ENCODE assay signal across 9 cellular contexts in the genomic region with DNA sequence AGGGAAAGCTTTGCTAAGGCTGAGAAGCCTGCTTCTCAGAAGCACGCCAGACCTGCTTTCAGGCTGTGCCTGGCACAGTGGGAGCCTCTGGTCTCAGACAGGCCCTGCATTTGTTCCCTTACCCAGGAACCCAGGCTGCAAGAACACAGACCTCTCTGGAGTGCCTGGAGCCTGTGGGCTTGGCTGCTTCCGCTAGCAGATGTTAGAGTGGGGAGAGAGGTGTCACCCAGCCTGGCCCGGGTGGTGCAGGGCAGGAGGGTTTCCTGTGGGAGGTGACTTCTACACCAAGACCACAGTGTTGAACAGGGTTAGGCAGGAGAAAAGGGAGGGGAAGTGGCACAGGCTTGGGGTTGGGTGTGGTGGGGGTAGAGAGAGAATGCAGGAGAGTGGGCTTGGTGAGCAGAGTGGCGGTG. TPM values are rescaled to one million over a fixed set of nuclear protein-coding genes. Genes with fewer than 3 reads are reported as not detected.
DNase-seq lines count a peak whose midpoint lies in the region; ATAC-seq lines count a peak whose summit lies in the region.
"Had no signal": no experiment of that assay in that cellular context is flagged by ENCODE, and none has a peak within 500 bp of the region (broad histone marks: within the 10 kb centered on the region; RNA-seq: fewer than 3 reads in every experiment).

No MANE protein-coding gene starts in this region.

- peaks cover 30% of the 10 kb centered on the region for H3K36me3 Mint-ChIP-seq in activated CD8-positive, alpha-beta memory T cell treated with anti-CD3 and anti-CD28 coated beads, Interleukin-2, amount 10 ng/mL, durations not matched to agents 7 days and 5 days

- peak overlapping the region; percentile 91 for H3K27ac Mint-ChIP-seq in activated CD8-positive, alpha-beta memory T cell treated with anti-CD3 and anti-CD28 coated beads, Interleukin-2, amount 10 ng/mL, durations not matched to agents 7 days and 5 days

- CTCF ChIA-PET in activated CD8-positive, alpha-beta memory T cell treated with anti-CD3 and anti-CD28 coated beads, Interleukin-2, amount 10 ng/mL, durations not matched to agents 7 days and 5 days (lab: Charles Lee) = interaction anchor here (0.9 to 27.4 kb wide), 8 partner anchors 8 to 164 kb away, joined by 3 to 559 read pairs (median 47); no protein-coding TSS in a partner anchor

- H3K9me3 Mint-ChIP-seq in activated CD8-positive, alpha-beta memory T cell treated with anti-CD3 and anti-CD28 coated beads, Interleukin-2, amount 10 ng/mL, durations not matched to agents 7 days and 5 days (ENCODE audit: low read depth) = peaks cover 6% of the 10 kb centered on the region

- peak overlapping the region; percentile 68 for H3K4me3 Mint-ChIP-seq in activated CD8-positive, alpha-beta memory T cell treated with anti-CD3 and anti-CD28 coated beads, Interleukin-2, amount 10 ng/mL, durations not matched to agents 7 days and 5 days

- no peaks in the 10 kb centered on the region for H3K27me3 Mint-ChIP-seq in activated CD8-positive, alpha-beta memory T cell treated with anti-CD3 and anti-CD28 coated beads, Interleukin-2, amount 10 ng/mL, durations not matched to agents 7 days and 5 days

- peak; percentile 34 to 35 for DNase-seq in AML-193 (lab: John Stamatoyannopoulos, UW)
- DNase-seq in activated CD8-positive, alpha-beta memory T cell treated with anti-CD3 and anti-CD28 coated beads, Interleukin-2, amount 10 ng/mL, durations not matched to agents 7 days and 5 days = peak; percentile 96
- peak; percentile 81 for DNase-seq in mesenteric fat pad (ENCODE audit: low spot score)
- DNase-seq in NCI-H2029 (lab: John Stamatoyannopoulos, UW) = no peak
- DNase-seq: hippocampal formation had no signal

- peaks cover 70% of the 10 kb centered on the region for H3K4me1 Mint-ChIP-seq in activated CD8-positive, alpha-beta memory T cell treated with anti-CD3 and anti-CD28 coated beads, Interleukin-2, amount 10 ng/mL, durations not matched to agents 7 days and 5 days

- ATAC-seq in HG03432 (IDR thresholded peaks at IDR 0.05; ENCODE audit: unreplicated experiment) (peak; percentile 52), GM21529 (IDR thresholded peaks at IDR 0.05; ENCODE audit: unreplicated experiment) (no peak), HG03045 (IDR thresholded peaks at IDR 0.05; ENCODE audit: unreplicated experiment) (no peak), HG02571 (IDR thresholded peaks at IDR 0.05; ENCODE audit: unreplicated experiment) (no peak)
- ATAC-seq in activated CD8-positive, alpha-beta memory T cell treated with anti-CD3 and anti-CD28 coated beads, Interleukin-2, amount 10 ng/mL, durations not matched to agents 7 days and 5 days = peak; percentile 82

RNA-seq across cellular contexts. Expression of a gene that starts 35.8 kb away (rescaled TPM):
- 10 to 100 TPM in 1 of 2 experiments, 1 to 10 TPM in 1; 7.3 to 19.9 TPM for total RNA-seq in activated CD8-positive, alpha-beta memory T cell treated with anti-CD3 and anti-CD28 coated beads, Interleukin-2, amount 10 ng/mL, durations not matched to agents 7 days and 5 days
- total RNA-seq in mesenteric fat pad = 96.3 TPM

RNA-seq across cellular contexts. Expression of a gene that starts 50.2 kb away (rescaled TPM):
- 10 to 100 TPM; 34.4 to 47.9 TPM for total RNA-seq in activated CD8-positive, alpha-beta memory T cell treated with anti-CD3 and anti-CD28 coated beads, Interleukin-2, amount 10 ng/mL, durations not matched to agents 7 days and 5 days
- 0.10 TPM for total RNA-seq in mesenteric fat pad

RNA-seq across cellular contexts. Expression of a gene that starts 56.2 kb away (rescaled TPM):
- 10 to 100 TPM; 19.7 to 20.2 TPM for total RNA-seq in activated CD8-positive, alpha-beta memory T cell treated with anti-CD3 and anti-CD28 coated beads, Interleukin-2, amount 10 ng/mL, durations not matched to agents 7 days and 5 days
- 5.0 TPM for total RNA-seq in mesenteric fat pad

Comparison
In these comparisons a context has a peak if more than half of its experiments do, and no peak if none do; other contexts are left out.
1. ATAC-seq: peak in HG03432 (single experiment) and activated CD8-positive, alpha-beta memory T cell treated with anti-CD3 and anti-CD28 coated beads, Interleukin-2, amount 10 ng/mL, durations not matched to agents 7 days and 5 days (single experiment); none in GM21529 (single experiment), HG03045 (single experiment) and HG02571 (single experiment).
2. RNA of a gene that starts 50.2 kb away (total RNA-seq): 34.4 to 47.9 TPM in activated CD8-positive, alpha-beta memory T cell treated with anti-CD3 and anti-CD28 coated beads, Interleukin-2, amount 10 ng/mL, durations not matched to agents 7 days and 5 days; 0.10 TPM in mesenteric fat pad (single experiment); every median in the first group is over 10 times any median in the second.